Comparison of ENCODE assay signal across 8 cellular contexts in the genomic region with DNA sequence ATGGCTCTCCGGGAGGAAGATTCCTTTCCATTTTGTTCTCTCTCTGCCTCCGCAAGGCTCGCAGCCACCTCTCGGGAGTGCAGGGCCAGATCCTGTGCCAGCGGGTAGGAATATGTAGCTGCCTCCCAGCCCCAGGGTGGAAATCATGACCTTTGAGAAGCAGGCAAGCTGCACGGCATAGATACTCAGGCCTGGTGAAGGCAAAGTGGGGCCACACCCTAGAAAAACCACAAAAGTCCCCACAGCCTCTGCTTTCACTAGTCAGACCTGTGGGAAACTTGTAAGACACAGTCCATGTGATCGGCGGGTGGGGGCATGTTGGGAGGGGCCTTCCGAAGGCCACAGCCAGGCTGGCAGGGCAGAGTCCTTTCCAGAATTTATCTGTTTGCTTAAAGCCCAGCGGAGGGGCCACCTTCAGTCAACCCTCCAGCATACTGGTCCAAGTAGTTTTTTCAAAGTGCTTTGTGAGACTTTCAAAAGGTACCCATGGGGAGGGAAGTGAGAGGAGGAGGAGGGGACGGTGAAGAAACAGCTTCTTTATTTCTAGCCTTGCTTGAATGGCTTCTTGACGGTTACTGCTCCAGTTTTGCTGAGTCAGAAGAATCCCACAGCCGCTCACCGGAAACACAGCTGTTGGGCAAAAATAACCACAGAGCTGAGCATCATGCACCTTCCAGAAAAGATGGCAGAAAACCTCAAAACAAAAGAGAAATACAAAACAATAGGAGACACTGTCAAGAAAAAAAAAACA. TPM values are rescaled to one million over a fixed set of nuclear protein-coding genes. Genes with fewer than 3 reads are reported as not detected.
DNase-seq lines count a peak whose midpoint lies in the region; ATAC-seq, FAIRE-seq and TF ChIP-seq lines count a peak whose summit lies in the region.

Gene MAP1LC3B2, plus strand, starts transcription at position 52 of the 751 bp plus-strand sequence. CDS start 16,562 bp downstream, outside the sequence.

- no peak for TF ChIP-seq CTCF in GM23338 (conservative IDR thresholded peaks at IDR 0.05; ENCODE audit: low read depth in 2 of 2)
- TF ChIP-seq CTCF in H1 (IDR thresholded peaks at IDR 0.05; ENCODE audit: control extremely low read depth in 1 of 3, insufficient read depth in 1 of 3, low read depth in 1 of 3, low read length in 3 of 3) = no peak

- peaks cover 12% of the 10 kb centered on the region for H3K9me3 Mint-ChIP-seq in GM23338
- peaks cover 12% of the 10 kb centered on the region for H3K9me3 Mint-ChIP-seq in activated CD4-positive, alpha-beta memory T cell treated with anti-CD3 and anti-CD28 coated beads for 36 hours

- H3K36me3 Mint-ChIP-seq in GM23338 (ENCODE audit: low read depth) = peaks cover 6% of the 10 kb centered on the region; the same call in 1 of the 3 replicates
- H3K36me3 Mint-ChIP-seq in activated CD4-positive, alpha-beta memory T cell treated with anti-CD3 and anti-CD28 coated beads for 36 hours = peaks cover 3% of the 10 kb centered on the region

- no peaks in the 10 kb centered on the region for H4K20me1 ChIP-seq in GM23338 (replicated peaks; ENCODE audit: insufficient read depth)
- no peaks in the 10 kb centered on the region for H4K20me1 ChIP-seq in H1 (replicated peaks in 1 of 2; ENCODE audit: control insufficient read depth in 1 of 2, insufficient read depth in 2 of 2, low read length in 2 of 2)

- H3K9me2 ChIP-seq in GM23338 (ENCODE audit: insufficient read depth) = no peaks in the 10 kb centered on the region

- H4K5ac ChIP-seq in H1 (ENCODE audit: insufficient read length, low read depth, low read length) = no peak within 1 kb of the TSS

- 0 out of 2 replicates have a peak within 1 kb of the TSS, but pooled peaks have one; percentile 95 for H2BK15ac ChIP-seq in H1 (ENCODE audit: low read length)

- H3K4me2 ChIP-seq in GM23338 = no peak within 1 kb of the TSS
- H3K4me2 ChIP-seq in H1 (ENCODE audit: insufficient read depth in 1 of 2, low read depth in 2 of 2, low read length in 2 of 2) = no peak within 1 kb of the TSS

- no peak within 1 kb of the TSS for H3K4me3 Mint-ChIP-seq in GM23338
- H3K4me3 Mint-ChIP-seq in activated CD4-positive, alpha-beta memory T cell treated with anti-CD3 and anti-CD28 coated beads for 36 hours = peak within 1 kb of the TSS; percentile 69

- H2AK5ac ChIP-seq in H1 (ENCODE audit: low read depth, low read length) = no peak within 1 kb of the TSS

- H2BK5ac ChIP-seq in H1 (ENCODE audit: low read depth, low read length) = no peak within 1 kb of the TSS; the same call in 1 of the 2 replicates

- 53% methylated on average over 14 of the region's 14 CpGs; no CpG with 5 or more reads in 1 of the 2 experiments for WGBS in H1 (ENCODE audit: extremely low coverage in 1 of 2, insufficient coverage in 1 of 2, insufficient read length in 1 of 2, insufficient replicate concordance in 2 of 2, low coverage in 1 of 2, low lambda C conversion rate in 2 of 2, missing lambda C conversion rate in 1 of 2), 2 experiments

- peak within 1 kb of the TSS; percentile 17 for H3K27ac ChIP-seq in GM23338 (ENCODE audit: low read depth)
- no peak within 1 kb of the TSS; the same call in 1 of the 2 replicates for H3K27ac ChIP-seq in H1 (ENCODE audit: low read depth, low read length)

- H3K79me1 ChIP-seq in H1 (ENCODE audit: low read depth, low read length) = no peaks in the 10 kb centered on the region

- no peaks in the 10 kb centered on the region for H3K23me2 ChIP-seq in H1 (ENCODE audit: low read depth, low read length)

- DNase-seq in GDM1 (lab: John Stamatoyannopoulos, UW) = peak; percentile 96
- peak; percentile 28 for DNase-seq in GM23338 (ENCODE audit: low spot score)
- peak; percentile 93 for DNase-seq in M059J (ENCODE audit: low read depth)
- peak; percentile 91 for DNase-seq in activated CD4-positive, alpha-beta memory T cell treated with anti-CD3 and anti-CD28 coated beads for 36 hours
- peak in 1 of 2 experiments; percentile 56 for DNase-seq in H1 (ENCODE audit: low read depth in 1 of 2, low spot score in 2 of 2)
- DNase-seq in mucosa of gallbladder (ENCODE audit: low spot score) = peak; percentile 62
- peak; percentile 44 to 50 for DNase-seq in stimulated activated CD8-positive, alpha-beta memory T cell treated with anti-CD3 and anti-CD28 coated beads, Interleukin-4, amount 100 ng/mL, for 4 hours (ENCODE audit: low read depth in 2 of 2, low spot score in 1 of 2)
- DNase-seq in COLO668 (lab: John Stamatoyannopoulos, UW; ENCODE audit: unreplicated experiment) = no peak

- no peak within 1 kb of the TSS for H3K4ac ChIP-seq in H1 (replicated peaks; ENCODE audit: insufficient read length, low read depth, low read length)

- H2BK20ac ChIP-seq in H1 (ENCODE audit: low read length) = peak within 1 kb of the TSS; percentile 43; the same call in 1 of the 2 replicates

- H3K27me3 ChIP-seq in GM23338 (ENCODE audit: insufficient read depth) (no peaks in the 10 kb centered on the region), H1 (replicated peaks in 1 of 4; ENCODE audit: control insufficient read depth in 3 of 4, extremely low read depth in 1 of 4, insufficient read depth in 3 of 4, low read length in 3 of 4) (no peaks in the 10 kb centered on the region)

- no peak within 1 kb of the TSS for H2BK12ac ChIP-seq in H1 (ENCODE audit: low read depth, low read length)

- peak; percentile 74 for ATAC-seq in GM23338

- POLR2A ChIA-PET in activated CD4-positive, alpha-beta memory T cell treated with anti-CD3 and anti-CD28 coated beads for 36 hours (lab: Charles Lee) = interaction anchor here (2.2 kb wide), 1 partner anchor 21 kb away, joined by 10 read pairs; no protein-coding TSS in a partner anchor
- POLR2A ChIA-PET in H1 (lab: Charles Lee; ENCODE audit: partially characterized antibody) = interaction anchor here (1.2 to 1.3 kb wide), 4 partner anchors 20 to 138 kb away, joined by 3 to 7 read pairs (median 3); no protein-coding TSS in a partner anchor

- no peak for TF ChIP-seq RAD21 in H1 (IDR thresholded peaks at IDR 0.05 in 1 of 2, conservative IDR thresholded peaks at IDR 0.05 in 1 of 2; ENCODE audit: low read depth in 2 of 2, low read length in 2 of 2)

- no peaks in the 10 kb centered on the region for H3K9me3 ChIP-seq in H1 (ENCODE audit: insufficient read depth in 2 of 2, low read depth in 1 of 2, low read length in 1 of 2)

- H2AFZ ChIP-seq in GM23338 = peak within 1 kb of the TSS; percentile 98
- H2AFZ ChIP-seq in H1 (ENCODE audit: low read length) = peak within 1 kb of the TSS; percentile 98

- TF ChIP-seq POLR2A in H1 (IDR thresholded peaks at IDR 0.05; ENCODE audit: control extremely low read depth in 1 of 2, low read depth in 2 of 2, low read length in 2 of 2) = no peak

- no peak for FAIRE-seq in H1 (lab: Jason Lieb, UNC)

- H3K4me3 ChIP-seq in GM23338 (no peak within 1 kb of the TSS), H1 (ENCODE audit: extremely low read depth in 1 of 4, insufficient read depth in 2 of 4, low read depth in 3 of 4, low read length in 4 of 4) (no peak within 1 kb of the TSS)

- H3K18ac ChIP-seq in H1 (ENCODE audit: extremely low read depth, low read length) = peak within 1 kb of the TSS; percentile 17

- peaks cover 9% of the 10 kb centered on the region for H3K4me1 Mint-ChIP-seq in GM23338
- peaks cover 34% of the 10 kb centered on the region for H3K4me1 Mint-ChIP-seq in activated CD4-positive, alpha-beta memory T cell treated with anti-CD3 and anti-CD28 coated beads for 36 hours (ENCODE audit: low read depth)

- H3K4me1 ChIP-seq in GM23338 (ENCODE audit: insufficient read depth) (peaks cover 5% of the 10 kb centered on the region; the same call in 1 of the 2 replicates), H1 (replicated peaks in 1 of 4; ENCODE audit: control insufficient read depth in 3 of 4, insufficient read depth in 4 of 4, low read length in 3 of 4) (peaks cover 2 to 5% (median 4%) of the 10 kb centered on the region in 4 experiments)

- no peak within 1 kb of the TSS for H3K23ac ChIP-seq in H1 (ENCODE audit: insufficient read length)

- H3K27ac Mint-ChIP-seq in GM23338 = peak within 1 kb of the TSS; percentile 93
- peak within 1 kb of the TSS; percentile 95 for H3K27ac Mint-ChIP-seq in activated CD4-positive, alpha-beta memory T cell treated with anti-CD3 and anti-CD28 coated beads for 36 hours

- H3F3A ChIP-seq in GM23338 (replicated peaks; ENCODE audit: low read depth) = no peaks in the 10 kb centered on the region

- CTCF ChIA-PET in activated CD4-positive, alpha-beta memory T cell treated with anti-CD3 and anti-CD28 coated beads for 36 hours (lab: Charles Lee) = interaction anchor here (0.5 to 1.2 kb wide), 4 partner anchors 20 to 177 kb away, joined by 3 read pairs; no protein-coding TSS in a partner anchor
- CTCF ChIA-PET in H1 (lab: Charles Lee; ENCODE audit: partially characterized antibody) = interaction anchor here (0.6 to 1.4 kb wide), 5 partner anchors 9 to 35 kb away, joined by 3 read pairs; no protein-coding TSS in a partner anchor

- H2BK120ac ChIP-seq in H1 (replicated peaks; ENCODE audit: low read depth, low read length) = peak within 1 kb of the TSS; percentile 8

- intact Hi-C loops in activated CD4-positive, alpha-beta memory T cell treated with anti-CD3 and anti-CD28 coated beads for 36 hours (cut with micrococcal nuclease) = loop anchor here (1.0 to 2.0 kb wide), 5 partner anchors 21 to 282 kb away; partner anchors contain the start of gene MED13L

- H3K56ac ChIP-seq in H1 (replicated peaks; ENCODE audit: insufficient read length, low read depth, low read length) = no peak within 1 kb of the TSS

- TF ChIP-seq EP300 in H1 (IDR thresholded peaks at IDR 0.05; ENCODE audit: borderline replicate concordance in 1 of 2, low read depth in 2 of 2, low read length in 2 of 2) = no peak

- H4K91ac ChIP-seq in H1 (replicated peaks; ENCODE audit: insufficient read length, low read length) = peak within 1 kb of the TSS; percentile 33

- no peak within 1 kb of the TSS for H3K14ac ChIP-seq in H1 (ENCODE audit: insufficient read length)

- H3K9ac ChIP-seq in H1 (replicated peaks in 1 of 4; ENCODE audit: extremely low read depth in 1 of 4, low read depth in 3 of 4, low read length in 3 of 4) = no peak within 1 kb of the TSS; a peak in 2 of 7 replicates

- H3K36me3 ChIP-seq in GM23338 (ENCODE audit: insufficient read depth) (no peaks in the 10 kb centered on the region; the same call in 1 of the 2 replicates), H1 (ENCODE audit: control insufficient read depth in 2 of 4, insufficient read depth in 4 of 4, low read length in 3 of 4) (no peaks in the 10 kb centered on the region)

- H3K79me2 ChIP-seq in GM23338 (replicated peaks; ENCODE audit: insufficient read depth) (no peaks in the 10 kb centered on the region), H1 (ENCODE audit: control insufficient read depth in 1 of 2, insufficient read depth in 2 of 2, low read length in 2 of 2) (no peaks in the 10 kb centered on the region)

- peak within 1 kb of the TSS; percentile 90; the same call in 1 of the 2 replicates for H4K8ac ChIP-seq in H1 (ENCODE audit: extremely low read depth, insufficient read depth, low read length)

- H3K27me3 Mint-ChIP-seq in GM23338 (ENCODE audit: insufficient read depth, low read depth, poor library complexity) = peaks cover 12% of the 10 kb centered on the region
- H3K27me3 Mint-ChIP-seq in activated CD4-positive, alpha-beta memory T cell treated with anti-CD3 and anti-CD28 coated beads for 36 hours = no peaks in the 10 kb centered on the region

RNA-seq across cellular contexts. Expression of gene MAP1LC3B2, which starts in this region (rescaled TPM):
- 0.54 and 1.3 TPM in 2 replicates for total RNA-seq in GM23338 (2014; rRNA removed; shearing (Covaris generic))
- polyA plus RNA-seq in GM23338 (2016; fragmentation: Nextera tagmentation; extraction: Ambion mirVana) (6.7 and 9.4 TPM in 2 replicates), H1 (2011; rRNA removed) (0.39 TPM in 2 replicates)
- total RNA-seq in M059J (2014; rRNA removed; shearing (Covaris generic)) = 0.67 TPM in 1 of 2 replicates, not detected in the other
- 1 to 10 TPM in 1 of 2 experiments, under 1 TPM in 1; 0.78 to 1.2 TPM for total RNA-seq in activated CD4-positive, alpha-beta memory T cell treated with anti-CD3 and anti-CD28 coated beads for 36 hours
- total RNA-seq in H1 (2021; fragmentation: NEBNext Ultra II Directional; extraction: Animal tissue kit (Norgen Biotek cat#: 25700)) = 1.3 and 1.5 TPM in 2 replicates
- polyA plus RNA-seq in H1 (2011; cell fraction: cytosol; rRNA removed) = 0.93 TPM
- polyA plus RNA-seq in H1 (2011; cell fraction: nucleus; rRNA removed) = 2.5 TPM
- polyA plus RNA-seq in H1 (2012, experiment 1 of 2) = 3.1 to 5.2 TPM (median 3.9 TPM) in 4 replicates
- not detected for polyA plus RNA-seq in H1 (2012, experiment 2 of 2)
- polyA plus RNA-seq in H1 (2013, experiment 1 of 2) = 0.28 TPM
- polyA plus RNA-seq in H1 (2013, experiment 2 of 2) = 0.22 TPM
- polyA minus RNA-seq in H1 (2011; rRNA and poly(A)+ RNA removed) = 0.73 and 2.6 TPM in 2 replicates
- not detected for polyA minus RNA-seq in H1 (2011; cell fraction: cytosol; rRNA and poly(A)+ RNA removed)
- polyA minus RNA-seq in H1 (2011; cell fraction: nucleus; rRNA and poly(A)+ RNA removed) = 2.1 TPM
- total RNA-seq in mucosa of gallbladder = 0.46 TPM

Comparison
In these comparisons a context has a peak if more than half of its experiments do, and no peak if none do; other contexts are left out.
1. Peak in DNase-seq in M059J; RNA of the gene not detected or under 1 TPM.
2. Peak in DNase-seq in mucosa of gallbladder; RNA of the gene not detected or under 1 TPM.